In the genomic region with DNA sequence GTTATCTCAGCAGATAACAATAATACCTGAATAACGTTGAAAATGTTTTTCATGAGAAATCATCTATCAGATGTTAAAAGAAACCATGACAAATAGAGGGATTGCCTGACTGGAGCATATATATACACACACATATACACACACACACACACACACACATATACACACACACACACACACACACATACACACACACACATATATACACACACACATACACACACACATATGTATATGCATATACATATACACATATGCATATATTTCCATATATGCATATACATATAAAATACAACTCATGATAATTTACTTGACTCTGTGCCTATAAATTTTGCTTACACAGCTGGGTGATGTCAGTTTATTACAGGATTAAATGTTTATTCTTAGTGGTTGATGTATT, we compare ENCODE assay signal across 18 cellular contexts.
"Had no signal": no experiment of that assay in that cellular context is flagged by ENCODE, and none has a peak within 500 bp of the region (broad histone marks: within the 10 kb centered on the region; RNA-seq: fewer than 3 reads in every experiment).

No MANE protein-coding gene starts in this region.

- H3K27ac Mint-ChIP-seq: activated CD4-positive, alpha-beta T cell treated with anti-CD3 and anti-CD28 coated beads, Interleukin-2, amount 10 ng/mL, durations not matched to agents 7 days and 5 days; activated CD8-positive, alpha-beta memory T cell treated with anti-CD3 and anti-CD28 coated beads, Interleukin-2, amount 10 ng/mL, durations not matched to agents 7 days and 5 days; activated CD8-positive, alpha-beta T cell treated with anti-CD3 and anti-CD28 coated beads for 36 hours; activated naive CD4-positive, alpha-beta T cell treated with anti-CD3 and anti-CD28 coated beads, Interleukin-2, amount 10 ng/mL, durations not matched to agents 7 days and 5 days; immature natural killer cell; natural killer cell treated with Interleukin-12 subunit alpha and Interleukin-12 subunit beta and Interleukin-15 and Interleukin-18, amount 100 ng/mL, for 72 hours had no signal

- H3K36me3 Mint-ChIP-seq: activated CD8-positive, alpha-beta memory T cell treated with anti-CD3 and anti-CD28 coated beads, Interleukin-2, amount 10 ng/mL, durations not matched to agents 7 days and 5 days; activated naive CD4-positive, alpha-beta T cell treated with anti-CD3 and anti-CD28 coated beads, Interleukin-2, amount 10 ng/mL, durations not matched to agents 7 days and 5 days; immature natural killer cell; mesothelial cell of epicardium; natural killer cell treated with Interleukin-12 subunit alpha and Interleukin-12 subunit beta and Interleukin-15 and Interleukin-18, amount 100 ng/mL, for 72 hours had no signal

- H3K4me3 ChIP-seq: left ventricle myocardium inferior, sigmoid colon, thyroid gland had no signal

- H3K4me1 Mint-ChIP-seq: activated CD4-positive, alpha-beta T cell treated with anti-CD3 and anti-CD28 coated beads, Interleukin-2, amount 10 ng/mL, durations not matched to agents 7 days and 5 days; activated CD8-positive, alpha-beta memory T cell treated with anti-CD3 and anti-CD28 coated beads, Interleukin-2, amount 10 ng/mL, durations not matched to agents 7 days and 5 days; activated naive CD4-positive, alpha-beta T cell treated with anti-CD3 and anti-CD28 coated beads, Interleukin-2, amount 10 ng/mL, durations not matched to agents 7 days and 5 days had no signal

- H3K4me3 Mint-ChIP-seq: activated CD4-positive, alpha-beta T cell treated with anti-CD3 and anti-CD28 coated beads, Interleukin-2, amount 10 ng/mL, durations not matched to agents 7 days and 5 days; activated CD8-positive, alpha-beta memory T cell treated with anti-CD3 and anti-CD28 coated beads, Interleukin-2, amount 10 ng/mL, durations not matched to agents 7 days and 5 days; activated CD8-positive, alpha-beta T cell treated with anti-CD3 and anti-CD28 coated beads for 36 hours; activated naive CD4-positive, alpha-beta T cell treated with anti-CD3 and anti-CD28 coated beads, Interleukin-2, amount 10 ng/mL, durations not matched to agents 7 days and 5 days; immature natural killer cell; mesothelial cell of epicardium; natural killer cell treated with Interleukin-12 subunit alpha and Interleukin-12 subunit beta and Interleukin-15 and Interleukin-18, amount 100 ng/mL, for 72 hours had no signal

- H3K27ac ChIP-seq: left ventricle myocardium inferior, thyroid gland, WERI-Rb-1 had no signal

- H3K9me3 ChIP-seq: left ventricle myocardium inferior, sigmoid colon, thyroid gland had no signal

- DNase-seq: activated CD4-positive, alpha-beta T cell treated with anti-CD3 and anti-CD28 coated beads, Interleukin-2, amount 10 ng/mL, durations not matched to agents 7 days and 5 days; activated CD4-positive, CD25-positive, alpha-beta regulatory T cell treated with anti-CD3 and anti-CD28 coated beads, Interleukin-2, amount 50 U/mL, for 72 hours; activated CD8-positive, alpha-beta memory T cell treated with anti-CD3 and anti-CD28 coated beads, Interleukin-2, amount 10 ng/mL, durations not matched to agents 7 days and 5 days; activated CD8-positive, alpha-beta T cell treated with anti-CD3 and anti-CD28 coated beads for 36 hours; activated effector memory CD4-positive, alpha-beta T cell treated with anti-CD3 and anti-CD28 coated beads, Interleukin-2, amount 50 U/mL, for 16 hours; activated naive CD4-positive, alpha-beta T cell treated with anti-CD3 and anti-CD28 coated beads, Interleukin-2, amount 10 ng/mL, durations not matched to agents 7 days and 5 days; activated T-cell treated with anti-CD3 and anti-CD28 coated beads for 4 hours; effector CD4-positive, alpha-beta T cell; immature natural killer cell; stimulated activated CD4-positive, alpha-beta T cell treated with anti-CD3 and anti-CD28 coated beads, Interleukin-2, amount 100 ng/mL, for 48 hours; stimulated activated CD8-positive, alpha-beta memory T cell treated with anti-CD3 and anti-CD28 coated beads, Interleukin-4, amount 100 ng/mL, for 48 hours; stimulated activated naive CD4-positive, alpha-beta T cell; thyroid gland; WERI-Rb-1 had no signal

- H3K9me3 Mint-ChIP-seq: activated CD4-positive, alpha-beta T cell treated with anti-CD3 and anti-CD28 coated beads, Interleukin-2, amount 10 ng/mL, durations not matched to agents 7 days and 5 days; activated CD8-positive, alpha-beta T cell treated with anti-CD3 and anti-CD28 coated beads for 36 hours; activated naive CD4-positive, alpha-beta T cell treated with anti-CD3 and anti-CD28 coated beads, Interleukin-2, amount 10 ng/mL, durations not matched to agents 7 days and 5 days; immature natural killer cell; natural killer cell treated with Interleukin-12 subunit alpha and Interleukin-12 subunit beta and Interleukin-15 and Interleukin-18, amount 100 ng/mL, for 72 hours had no signal

- H3K27me3 Mint-ChIP-seq: activated CD4-positive, alpha-beta T cell treated with anti-CD3 and anti-CD28 coated beads, Interleukin-2, amount 10 ng/mL, durations not matched to agents 7 days and 5 days; activated CD8-positive, alpha-beta memory T cell treated with anti-CD3 and anti-CD28 coated beads, Interleukin-2, amount 10 ng/mL, durations not matched to agents 7 days and 5 days; activated CD8-positive, alpha-beta T cell treated with anti-CD3 and anti-CD28 coated beads for 36 hours; activated naive CD4-positive, alpha-beta T cell treated with anti-CD3 and anti-CD28 coated beads, Interleukin-2, amount 10 ng/mL, durations not matched to agents 7 days and 5 days; natural killer cell treated with Interleukin-12 subunit alpha and Interleukin-12 subunit beta and Interleukin-15 and Interleukin-18, amount 100 ng/mL, for 72 hours had no signal

- H3K27me3 ChIP-seq: sigmoid colon, thyroid gland had no signal

- H3K36me3 ChIP-seq: left ventricle myocardium inferior, sigmoid colon, thyroid gland, WERI-Rb-1 had no signal
